ENCODE assay signal across 1 cellular context in the genomic region with DNA sequence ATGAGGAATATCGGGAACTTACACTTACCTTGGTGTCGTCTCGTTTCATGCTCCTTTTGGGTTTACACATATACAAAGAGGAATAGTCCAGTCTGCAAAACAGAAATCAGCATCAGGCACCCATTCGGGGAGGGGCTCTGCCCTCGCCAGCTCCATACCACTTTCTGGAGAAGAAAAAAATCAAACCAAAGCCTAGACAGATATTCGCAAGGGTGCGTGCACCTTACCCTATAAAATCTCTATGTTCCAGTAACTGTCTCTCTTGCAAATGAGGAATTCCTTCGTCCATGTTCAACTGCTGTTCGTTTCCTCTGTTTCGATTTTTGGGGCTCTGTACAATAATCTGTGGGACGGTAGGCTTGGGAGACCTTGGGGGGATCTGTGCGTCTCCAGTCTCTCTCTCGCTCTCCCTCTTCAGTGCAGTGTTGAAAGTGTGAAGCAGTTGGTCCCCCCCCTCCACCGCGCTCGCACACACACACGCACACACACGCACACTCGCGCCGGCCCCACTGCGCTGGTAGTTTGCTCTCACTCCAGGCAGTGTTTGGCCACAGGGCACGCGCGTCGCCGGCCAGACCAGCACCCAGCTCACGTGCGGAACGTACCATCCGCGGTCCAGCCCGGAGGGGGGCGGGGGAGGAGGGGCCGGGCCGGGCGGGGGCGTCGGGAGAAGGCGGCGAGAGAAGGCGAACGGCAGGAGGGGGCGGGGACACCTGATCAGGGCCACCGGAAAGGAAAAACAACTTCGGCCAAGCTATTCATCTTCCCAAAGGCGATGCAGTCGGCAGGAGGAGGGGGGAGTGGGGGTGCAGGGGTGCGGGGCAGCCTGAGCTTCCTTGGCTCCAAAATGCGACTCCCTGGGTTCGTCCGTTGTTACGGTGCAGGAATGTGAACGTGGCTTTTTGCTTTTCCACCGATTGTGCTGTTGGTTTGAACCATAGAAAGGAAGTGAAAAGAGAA.
TF ChIP-seq lines count a peak whose summit lies in the region.

A gene (minus strand): TSS at position 547 of the 960 bp plus-strand sequence. CDS start 258 bp downstream, at position 289.

TF ChIP-seq in A549, 52 proteins besides CTCF, POLR2A, EP300 and RAD21 (continued from another document):
- TF ChIP-seq CBX8 (IDR thresholded peaks at IDR 0.05) (peak; percentile 95), KDM1A (IDR thresholded peaks at IDR 0.05; ENCODE audit: low read depth) (no peak)
- TF ChIP-seq, protein P1, sequence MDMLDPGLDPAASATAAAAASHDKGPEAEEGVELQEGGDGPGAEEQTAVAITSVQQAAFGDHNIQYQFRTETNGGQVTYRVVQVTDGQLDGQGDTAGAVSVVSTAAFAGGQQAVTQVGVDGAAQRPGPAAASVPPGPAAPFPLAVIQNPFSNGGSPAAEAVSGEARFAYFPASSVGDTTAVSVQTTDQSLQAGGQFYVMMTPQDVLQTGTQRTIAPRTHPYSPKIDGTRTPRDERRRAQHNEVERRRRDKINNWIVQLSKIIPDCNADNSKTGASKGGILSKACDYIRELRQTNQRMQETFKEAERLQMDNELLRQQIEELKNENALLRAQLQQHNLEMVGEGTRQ (IDR thresholded peaks at IDR 0.05): no peak
TF ChIP-seq in A549: peak in this region for 4.
